In the genomic region with DNA sequence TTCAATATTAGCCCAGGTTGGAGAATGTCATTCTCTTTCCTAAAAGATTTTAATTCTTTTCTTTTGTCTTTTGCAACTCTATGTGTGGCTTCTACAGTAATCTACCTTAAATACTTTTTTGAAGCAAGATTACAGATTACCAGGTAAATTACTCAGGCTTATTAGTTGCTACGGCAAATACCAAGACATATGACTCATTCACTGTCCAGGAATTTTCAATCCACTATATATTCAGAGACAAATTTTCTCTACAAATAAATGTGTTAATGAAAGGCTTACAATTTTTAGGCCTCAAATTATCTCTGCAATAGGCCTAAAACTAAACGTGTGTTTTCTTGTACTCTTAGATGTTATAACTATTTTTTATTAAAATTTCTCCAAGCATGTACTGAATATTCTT, we compare ENCODE assay signal across 18 cellular contexts.
DNase-seq lines count a peak whose midpoint lies in the region; ATAC-seq and TF ChIP-seq lines count a peak whose summit lies in the region.
"Had no signal": no experiment of that assay in that cellular context is flagged by ENCODE, and none has a peak within 500 bp of the region (broad histone marks: within the 10 kb centered on the region; RNA-seq: fewer than 3 reads in every experiment).

No MANE protein-coding gene starts in this region.

- no CpG with 5 or more reads among the region's 2 CpGs for WGBS in mesodermal cell (ENCODE audit: insufficient coverage in 2 of 2), 2 experiments

- H3K4me2 ChIP-seq in DND-41 (ENCODE audit: insufficient read depth, low read length): no peak overlapping the region

- H4K20me1 ChIP-seq in DND-41 (ENCODE audit: insufficient read depth, low read length): no peaks in the 10 kb centered on the region

- H3K9me3 ChIP-seq in DND-41 (ENCODE audit: insufficient read depth, low read length, severe bottlenecking) (no peaks in the 10 kb centered on the region), mesodermal cell (ENCODE audit: control insufficient read depth, low read length) (no peaks in the 10 kb centered on the region)
- H3K9me3 ChIP-seq: psoas muscle, upper lobe of left lung had no signal

- H3K27ac ChIP-seq in DND-41 (ENCODE audit: low read length) (no peak overlapping the region), mesodermal cell (ENCODE audit: low read depth, low read length, severe bottlenecking) (peak overlapping the region; percentile 91)
- H3K27ac ChIP-seq: psoas muscle, VCaP had no signal

- no peak for DNase-seq in DND-41
- peak; percentile 14 for DNase-seq in NCI-H226
- DNase-seq in choroid plexus epithelial cell (ENCODE audit: low read depth): peak; percentile 10
- no peak for DNase-seq in stimulated activated CD4-positive, alpha-beta T cell treated with anti-CD3 and anti-CD28 coated beads, Interleukin-12 subunit alpha, Interleukin-12 subunit beta, amount 100 ng/mL, for 4 hours
- no peak for DNase-seq in NCI-H2171 (lab: John Stamatoyannopoulos, UW)
- DNase-seq: activated CD4-positive, alpha-beta T cell treated with anti-CD3 and anti-CD28 coated beads, Interleukin-2, amount 50 U/mL, for 1 hour; activated CD8-positive, alpha-beta memory T cell treated with anti-CD3 and anti-CD28 coated beads, Interleukin-2, amount 50 U/mL, for 48 hours; activated naive CD8-positive, alpha-beta T cell treated with anti-CD3 and anti-CD28 coated beads, Interleukin-2, amount 10 ng/mL, durations not matched to agents 7 days and 5 days; CD8-positive, alpha-beta memory T cell; H9; NCI-H526 treated with DMSO at 0.1 percent for 48 hours had no signal

- no peaks in the 10 kb centered on the region for H3K36me3 ChIP-seq in DND-41 (ENCODE audit: insufficient read depth, low read length)
- H3K36me3 ChIP-seq in mesodermal cell (ENCODE audit: control insufficient read depth, insufficient read depth, low read length): no peaks in the 10 kb centered on the region
- H3K36me3 ChIP-seq: upper lobe of left lung had no signal

- H3K4me3 ChIP-seq in DND-41 (ENCODE audit: low read depth in 1 of 2, low read length in 2 of 2): no peak overlapping the region
- no peak overlapping the region for H3K4me3 ChIP-seq in choroid plexus epithelial cell (ENCODE audit: low read depth, low read length)
- H3K4me3 ChIP-seq in mesodermal cell (ENCODE audit: extremely low read depth, insufficient read depth, low read length, poor library complexity, severe bottlenecking): no peak overlapping the region
- H3K4me3 ChIP-seq: psoas muscle, upper lobe of left lung had no signal

- peak overlapping the region; percentile 80 for H2AFZ ChIP-seq in DND-41 (ENCODE audit: low read depth, low read length)

- no peak for ATAC-seq in DND-41 (ENCODE audit: insufficient read depth, low read depth)
- no peak for ATAC-seq in HG03439 (IDR thresholded peaks at IDR 0.05; ENCODE audit: unreplicated experiment)
- no peak for ATAC-seq in HG03571 (IDR thresholded peaks at IDR 0.05; ENCODE audit: unreplicated experiment)
- ATAC-seq: stimulated activated naive CD8-positive, alpha-beta T cell treated with anti-CD3 and anti-CD28 coated beads, Interleukin-15, amount 100 ng/mL, for 72 hours had no signal

- no peak for TF ChIP-seq CTCF in DND-41 (IDR thresholded peaks at IDR 0.05; ENCODE audit: borderline replicate concordance, extremely low read depth, low read length, poor library complexity, severe bottlenecking)
- no peak for TF ChIP-seq CTCF in choroid plexus epithelial cell (conservative IDR thresholded peaks at IDR 0.05; ENCODE audit: low read depth, low read length)

- no peaks in the 10 kb centered on the region for H3K79me2 ChIP-seq in DND-41 (ENCODE audit: insufficient read depth, low read length)

- no peaks in the 10 kb centered on the region for H3K27me3 ChIP-seq in DND-41 (ENCODE audit: insufficient read depth, low read length, poor library complexity)
- H3K27me3 ChIP-seq: upper lobe of left lung had no signal

- peaks cover 19% of the 10 kb centered on the region for H3K4me1 ChIP-seq in DND-41 (ENCODE audit: insufficient read depth, low read length)
- H3K4me1 ChIP-seq in mesodermal cell (ENCODE audit: control insufficient read depth, insufficient read depth, low read length, poor library complexity, severe bottlenecking): peaks cover 31% of the 10 kb centered on the region
- H3K4me1 ChIP-seq: psoas muscle had no signal

- H3K9ac ChIP-seq in DND-41 (ENCODE audit: low read depth, low read length): no peak overlapping the region

Comparison
In these comparisons a context has a peak if more than half of its experiments do, and no peak if none do; other contexts are left out.
1. DNase-seq: peak in NCI-H226 (single experiment) and choroid plexus epithelial cell (single experiment); none in DND-41 (single experiment), stimulated activated CD4-positive, alpha-beta T cell treated with anti-CD3 and anti-CD28 coated beads, Interleukin-12 subunit alpha, Interleukin-12 subunit beta, amount 100 ng/mL, for 4 hours (single experiment) and NCI-H2171 (single experiment).